In the genomic region with DNA sequence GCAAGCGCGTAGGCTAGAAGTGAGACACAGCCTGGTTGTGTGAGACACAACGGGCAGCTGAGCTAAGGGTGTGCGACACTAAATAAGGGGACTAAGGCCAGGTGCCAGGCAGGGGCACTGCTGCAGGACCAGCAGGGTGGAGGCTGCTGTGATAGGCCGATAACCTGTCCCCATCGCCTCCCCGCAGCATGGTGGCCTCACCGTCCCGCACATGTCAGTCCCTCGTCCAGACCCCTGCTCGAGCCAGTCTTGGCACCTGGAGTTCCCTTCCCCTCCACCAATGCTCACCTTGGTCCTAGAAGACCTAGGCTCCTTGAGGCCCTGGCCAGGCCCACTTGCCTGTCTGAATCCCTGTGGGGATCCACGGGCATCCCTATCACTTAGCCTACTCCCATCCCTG, we compare ENCODE assay signal across 27 cellular contexts.
"Had no signal": no experiment of that assay in that cellular context is flagged by ENCODE, and none has a peak within 500 bp of the region (broad histone marks: within the 10 kb centered on the region; RNA-seq: fewer than 3 reads in every experiment).

No MANE protein-coding gene starts in this region.

- DNase-seq: activated B cell treated with CpG ODN at 0.5 μM for 24 hours; activated CD4-positive, alpha-beta T cell treated with anti-CD3 and anti-CD28 coated beads, Interleukin-2, amount 50 U/mL, for 1 hour; activated CD8-positive, alpha-beta memory T cell treated with anti-CD3 and anti-CD28 coated beads, Interleukin-2, amount 10 ng/mL, durations not matched to agents 7 days and 5 days; activated CD8-positive, alpha-beta T cell treated with anti-CD3 and anti-CD28 coated beads, Interleukin-2, amount 10 ng/mL, durations not matched to agents 7 days and 5 days; activated naive CD4-positive, alpha-beta T cell treated with Interleukin-2 at 50 U/mL for 16 hours; activated T-cell treated with anti-CD3 and anti-CD28 coated beads, Interleukin-2, amount 50 U/mL, for 48 hours; anterior cingulate cortex; dermis blood vessel endothelial cell; effector CD8-positive, alpha-beta T cell; left ventricle myocardium inferior; midbrain; naive thymus-derived CD4-positive, alpha-beta T cell; right lobe of liver; small intestine; stimulated activated CD4-positive, alpha-beta T cell treated with anti-CD3 and anti-CD28 coated beads, Interleukin-1b, Interleukin-23, amount 100 ng/mL, for 48 hours; stimulated activated CD4-positive, alpha-beta T cell treated with anti-CD3 and anti-CD28 coated beads, Interleukin-4, amount 100 ng/mL, for 4 hours; stimulated activated CD8-positive, alpha-beta memory T cell treated with anti-CD3 and anti-CD28 coated beads, Interleukin-4, amount 100 ng/mL, for 48 hours; stimulated activated naive B cell treated with anti-CD40 and anti-IgM and Interleukin-4, amounts not matched to agents 10 μg/mL and 1 μg/mL and 100 μg/mL, for 72 hours; stomach; T-helper 1 cell; thyroid gland had no signal

- H3K27ac ChIP-seq: epithelial cell of prostate, left ventricle myocardium inferior, right lobe of liver, stomach, thyroid gland, upper lobe of left lung had no signal

- H3K4me1 ChIP-seq: right lobe of liver, stomach, thyroid gland, upper lobe of left lung had no signal

- ATAC-seq: activated CD8-positive, alpha-beta memory T cell treated with anti-CD3 and anti-CD28 coated beads, Interleukin-2, amount 10 ng/mL, durations not matched to agents 7 days and 5 days; activated CD8-positive, alpha-beta T cell treated with anti-CD3 and anti-CD28 coated beads, Interleukin-2, amount 10 ng/mL, durations not matched to agents 7 days and 5 days; naive thymus-derived CD4-positive, alpha-beta T cell; right lobe of liver; stimulated activated naive B cell treated with anti-CD40 and anti-IgM and Interleukin-4, amounts not matched to agents 10 μg/mL and 1 μg/mL and 100 μg/mL, for 72 hours had no signal

- H3K36me3 ChIP-seq: left ventricle myocardium inferior, right lobe of liver, stomach, thyroid gland, upper lobe of left lung had no signal

- H3K4me3 ChIP-seq: left ventricle myocardium inferior, lung, right lobe of liver, stomach, thyroid gland, upper lobe of left lung had no signal

- H3K27me3 ChIP-seq: right lobe of liver, stomach, thyroid gland, upper lobe of left lung had no signal

- H3K9me3 ChIP-seq: right lobe of liver, stomach, thyroid gland, upper lobe of left lung had no signal

- FAIRE-seq: endometrium, frontal cortex, islet of Langerhans, small intestine had no signal
